Comparison of ENCODE assay signal across 21 cellular contexts in the genomic region with DNA sequence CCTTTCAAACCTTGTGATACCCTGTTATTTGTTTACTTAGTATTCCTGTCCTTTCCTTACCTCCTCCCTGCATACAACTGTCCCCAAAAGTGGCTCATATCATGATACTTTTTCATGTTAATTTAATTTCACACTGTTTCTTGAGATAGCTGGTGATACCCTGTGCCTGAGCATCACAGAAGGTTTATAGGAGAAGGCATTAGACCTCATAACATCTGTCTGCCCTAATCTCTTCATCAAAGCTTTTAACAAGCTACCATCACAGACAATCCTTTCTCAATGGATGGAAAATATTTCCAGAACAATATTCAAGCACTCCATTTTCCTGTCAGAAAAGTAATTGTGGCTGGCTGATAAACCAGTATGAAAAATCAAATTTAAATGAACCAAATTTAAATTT.
DNase-seq lines count a peak whose midpoint lies in the region; TF ChIP-seq lines count a peak whose summit lies in the region.
"Had no signal": no experiment of that assay in that cellular context is flagged by ENCODE, and none has a peak within 500 bp of the region (broad histone marks: within the 10 kb centered on the region; RNA-seq: fewer than 3 reads in every experiment).

No MANE protein-coding gene starts in this region.

- peaks cover 21% of the 10 kb centered on the region for H3K4me1 Mint-ChIP-seq in glutamatergic neuron (ENCODE audit: low read depth, unreplicated experiment)

- H3K4me3 Mint-ChIP-seq in glutamatergic neuron (ENCODE audit: unreplicated experiment), result peak overlapping the region; percentile 47
- H3K4me3 Mint-ChIP-seq: CD14-positive monocyte had no signal

- no peak for TF ChIP-seq CTCF in glutamatergic neuron (IDR thresholded peaks at IDR 0.05; ENCODE audit: partially characterized antibody, unreplicated experiment)

- H3K9me3 Mint-ChIP-seq in glutamatergic neuron (ENCODE audit: unreplicated experiment), result no peaks in the 10 kb centered on the region
- H3K9me3 Mint-ChIP-seq: CD14-positive monocyte had no signal

- no peaks in the 10 kb centered on the region for H3K27me3 Mint-ChIP-seq in glutamatergic neuron (ENCODE audit: unreplicated experiment)

- peak; percentile 67 for DNase-seq in NCI-H1694 treated with DMSO at 0.1 percent for 48 hours (lab: John Stamatoyannopoulos, UW)
- peak; percentile 80 for DNase-seq in SK-N-DZ (ENCODE audit: low spot score)
- no peak for DNase-seq in glutamatergic neuron
- no peak for DNase-seq in T1000 (lab: John Stamatoyannopoulos, UW)
- no peak for DNase-seq in NCI-H1417 (lab: John Stamatoyannopoulos, UW)
- no peak for DNase-seq in NCI-H2029 (lab: John Stamatoyannopoulos, UW)
- no peak for DNase-seq in activated naive CD4-positive, alpha-beta T cell treated with Interleukin-2 at 50 U/mL for 16 hours
- DNase-seq: BE2C; Calu3; DMS53; EL; GF-D8; Kasumi-1; NCI-H1092 treated with DMSO at 0.1 percent for 48 hours; NCI-H1436 treated with DMSO at 0.1 percent for 48 hours; NCI-H748 treated with DMSO at 0.1 percent for 48 hours; NK-92 treated with Interleukin-12 subunit alpha and Interleukin-12 subunit beta, amount 100 ng/mL, for 24 hours; PC-3; SJCRH30; T-helper 1 cell had no signal

- H3K36me3 Mint-ChIP-seq in glutamatergic neuron (ENCODE audit: unreplicated experiment), result no peaks in the 10 kb centered on the region
- H3K36me3 Mint-ChIP-seq: CD14-positive monocyte had no signal

- peak overlapping the region; percentile 34 for H3K27ac Mint-ChIP-seq in glutamatergic neuron (ENCODE audit: unreplicated experiment)
- H3K27ac Mint-ChIP-seq: CD14-positive monocyte had no signal

Comparison
In these comparisons a context has a peak if more than half of its experiments do, and no peak if none do; other contexts are left out.
1. DNase-seq: peak in NCI-H1694 treated with DMSO at 0.1 percent for 48 hours (single experiment) and SK-N-DZ (single experiment); none in glutamatergic neuron (single experiment), T1000 (single experiment), NCI-H1417 (0 of 3), NCI-H2029 (single experiment) and activated naive CD4-positive, alpha-beta T cell treated with Interleukin-2 at 50 U/mL for 16 hours (single experiment).